Comparison of ENCODE assay signal across 22 cellular contexts in the genomic region with DNA sequence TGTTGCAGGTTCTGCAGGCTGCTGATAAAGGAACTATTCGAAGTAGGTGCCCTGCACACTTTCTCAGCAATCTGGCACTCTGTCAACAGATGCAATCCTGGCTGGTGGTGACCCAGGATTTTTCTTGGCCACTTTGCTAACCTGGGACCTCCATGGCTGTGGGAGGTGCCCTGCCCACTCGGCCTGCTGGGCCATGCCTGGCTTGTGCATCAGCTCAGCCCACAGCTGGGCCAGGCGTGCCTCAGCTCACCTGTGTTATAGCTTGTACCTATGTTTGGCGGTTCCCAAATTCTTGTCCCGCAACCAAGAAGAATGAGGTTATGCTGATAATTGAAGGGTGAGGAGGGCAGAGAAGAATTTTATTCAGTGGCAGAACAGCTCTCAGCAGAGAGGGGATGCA.
A peak's percentile ranks its signal among the peaks of the same experiment; 100 is the strongest.
DNase-seq lines count a peak whose midpoint lies in the region; ATAC-seq and TF ChIP-seq lines count a peak whose summit lies in the region.
"Had no signal": no experiment of that assay in that cellular context is flagged by ENCODE, and none has a peak within 500 bp of the region (broad histone marks: within the 10 kb centered on the region; RNA-seq: fewer than 3 reads in every experiment).

No MANE protein-coding gene starts in this region.

- POLR2A ChIA-PET in HEK293 (lab: Yijun Ruan, JAX), result no interaction called here
- POLR2A ChIA-PET in WTC11 (lab: Charles Lee), result no interaction called here

- no peak overlapping the region for H3K9ac ChIP-seq in iPS-15b (ENCODE audit: low read depth, low read length)
- H3K9ac ChIP-seq: BLaER1 treated with 17β-estradiol and CSF1 and Interleukin-3, amounts not matched to agents 10 nM and 100 nM had no signal

- peaks cover 62% of the 10 kb centered on the region for H3K27me3 Mint-ChIP-seq in WTC11 (ENCODE audit: low read depth)
- H3K27me3 Mint-ChIP-seq: CD4-positive, alpha-beta T cell had no signal

- H3K36me3 ChIP-seq in HEK293 (ENCODE audit: control insufficient read depth in 2 of 2, insufficient read depth in 1 of 2, low read length in 2 of 2) (no peaks in the 10 kb centered on the region), iPS-15b (ENCODE audit: control insufficient read depth, insufficient read depth, low read length) (no peaks in the 10 kb centered on the region)
- H3K36me3 ChIP-seq: BE2C had no signal

- CTCF ChIA-PET in HEK293 (lab: Yijun Ruan, JAX), result interaction anchor here (0.7 kb wide), 1 partner anchor 29 kb away, joined by 3 read pairs; no protein-coding TSS in a partner anchor
- CTCF ChIA-PET in WTC11 (lab: Charles Lee), result no interaction called here

- TF ChIP-seq CTCF in HEK293 (tag by site-specific recombination; IDR thresholded peaks at IDR 0.05) (no peak), WTC11 (IDR thresholded peaks at IDR 0.05) (no peak)

- DNase-seq in DMS53 (lab: John Stamatoyannopoulos, UW), result peak; percentile 28
- no peak for DNase-seq in DMS53 treated with DMSO at 0.1 percent for 48 hours (lab: John Stamatoyannopoulos, UW; ENCODE audit: unreplicated experiment)
- DNase-seq in WTC11 (ENCODE audit: low spot score), result no peak
- no peak for DNase-seq in activated CD4-positive, alpha-beta T cell treated with anti-CD3 and anti-CD28 coated beads, Interleukin-2, amount 50 U/mL, for 1 hour
- DNase-seq: 8988T; ACHN; AML-193; BE2C; CD4-positive, alpha-beta T cell; CD8-positive, alpha-beta memory T cell; DMS153; DMS79 treated with DMSO at 0.1 percent for 48 hours; GOT3; H7; HCEC 1CT had no signal

- H3K9me3 ChIP-seq in HEK293 (ENCODE audit: control insufficient read depth, insufficient read depth, low read depth, low read length) (0 out of 2 replicates have a peak, but pooled peaks cover 3% of the 10 kb centered on the region), iPS-15b (ENCODE audit: control insufficient read depth, insufficient read depth, low read length) (peaks cover 11% of the 10 kb centered on the region)
- H3K9me3 ChIP-seq: A549, BE2C had no signal

- ATAC-seq in WTC11 (no peak), GM21825 (IDR thresholded peaks at IDR 0.05; ENCODE audit: unreplicated experiment) (no peak), HG03439 (IDR thresholded peaks at IDR 0.05; ENCODE audit: unreplicated experiment) (no peak)
- ATAC-seq: A549 had no signal

- H3K27ac Mint-ChIP-seq in WTC11, result no peak overlapping the region
- H3K27ac Mint-ChIP-seq: CD14-positive monocyte; CD4-positive, alpha-beta T cell; CD8-positive, alpha-beta memory T cell had no signal

- peaks cover 22% of the 10 kb centered on the region for H3K9me3 Mint-ChIP-seq in WTC11

- no peak overlapping the region for H3K4me3 ChIP-seq in HEK293 (ENCODE audit: low read depth, low read length)
- H3K4me3 ChIP-seq in iPS-15b (ENCODE audit: low read depth, low read length), result peak overlapping the region; percentile 11
- H3K4me3 ChIP-seq: A549 had no signal

- no peaks in the 10 kb centered on the region for H3K4me1 ChIP-seq in HEK293 (ENCODE audit: control insufficient read depth, insufficient read depth, low read length)
- peaks cover 11% of the 10 kb centered on the region for H3K4me1 ChIP-seq in iPS-15b (ENCODE audit: control insufficient read depth, insufficient read depth, low read length)
- H3K4me1 ChIP-seq: A549, BE2C had no signal

- H3K4me3 Mint-ChIP-seq in WTC11, result no peak overlapping the region
- H3K4me3 Mint-ChIP-seq: CD14-positive monocyte; CD4-positive, alpha-beta T cell; CD8-positive, alpha-beta memory T cell had no signal

- H3K27ac ChIP-seq in HEK293 (ENCODE audit: extremely low read depth, low read depth, low read length), result no peak overlapping the region
- H3K27ac ChIP-seq: A549; BLaER1 treated with 17β-estradiol and CSF1 and Interleukin-3, amounts not matched to agents 10 nM and 100 nM had no signal

- peaks cover 24% of the 10 kb centered on the region for H3K36me3 Mint-ChIP-seq in WTC11
- H3K36me3 Mint-ChIP-seq: CD14-positive monocyte had no signal

- H3K27me3 ChIP-seq in iPS-15b (ENCODE audit: control insufficient read depth, insufficient read depth, low read length), result peaks cover 8% of the 10 kb centered on the region
- H3K27me3 ChIP-seq: BE2C; BLaER1 treated with 17β-estradiol and CSF1 and Interleukin-3, amounts not matched to agents 10 nM and 100 nM had no signal

- peaks cover 51% of the 10 kb centered on the region for H3K4me1 Mint-ChIP-seq in WTC11
- H3K4me1 Mint-ChIP-seq: CD8-positive, alpha-beta memory T cell had no signal

TF ChIP-seq in HEK293, 187 proteins besides CTCF, POLR2A, EP300 and RAD21:
- TF ChIP-seq ZNF404 (tag by site-specific recombination; IDR thresholded peaks at IDR 0.05), result no peak
- TF ChIP-seq MZF1 (tag by site-specific recombination; IDR thresholded peaks at IDR 0.05; ENCODE audit: borderline replicate concordance), result no peak
- TF ChIP-seq ZNF449 (tag by site-specific recombination; IDR thresholded peaks at IDR 0.05), result no peak
- TF ChIP-seq HOXC10 (CRISPR knock-in tag; IDR thresholded peaks at IDR 0.05), result no peak
- TF ChIP-seq TRIM28 (IDR thresholded peaks at IDR 0.05; ENCODE audit: borderline replicate concordance, low read length), result peak; percentile 53; the same call in 1 of the 2 replicates
- TF ChIP-seq SETDB1 (IDR thresholded peaks at IDR 0.05; ENCODE audit: insufficient read length, low read length), result no peak
- TF ChIP-seq PATZ1 (tag by site-specific recombination; IDR thresholded peaks at IDR 0.05), result no peak
- no peak for TF ChIP-seq ZNF266 (tag by site-specific recombination; IDR thresholded peaks at IDR 0.05; ENCODE audit: low read depth)

TF ChIP-seq in WTC11, 78 proteins besides CTCF, POLR2A, EP300 and RAD21:
- TF ChIP-seq, protein P1, sequence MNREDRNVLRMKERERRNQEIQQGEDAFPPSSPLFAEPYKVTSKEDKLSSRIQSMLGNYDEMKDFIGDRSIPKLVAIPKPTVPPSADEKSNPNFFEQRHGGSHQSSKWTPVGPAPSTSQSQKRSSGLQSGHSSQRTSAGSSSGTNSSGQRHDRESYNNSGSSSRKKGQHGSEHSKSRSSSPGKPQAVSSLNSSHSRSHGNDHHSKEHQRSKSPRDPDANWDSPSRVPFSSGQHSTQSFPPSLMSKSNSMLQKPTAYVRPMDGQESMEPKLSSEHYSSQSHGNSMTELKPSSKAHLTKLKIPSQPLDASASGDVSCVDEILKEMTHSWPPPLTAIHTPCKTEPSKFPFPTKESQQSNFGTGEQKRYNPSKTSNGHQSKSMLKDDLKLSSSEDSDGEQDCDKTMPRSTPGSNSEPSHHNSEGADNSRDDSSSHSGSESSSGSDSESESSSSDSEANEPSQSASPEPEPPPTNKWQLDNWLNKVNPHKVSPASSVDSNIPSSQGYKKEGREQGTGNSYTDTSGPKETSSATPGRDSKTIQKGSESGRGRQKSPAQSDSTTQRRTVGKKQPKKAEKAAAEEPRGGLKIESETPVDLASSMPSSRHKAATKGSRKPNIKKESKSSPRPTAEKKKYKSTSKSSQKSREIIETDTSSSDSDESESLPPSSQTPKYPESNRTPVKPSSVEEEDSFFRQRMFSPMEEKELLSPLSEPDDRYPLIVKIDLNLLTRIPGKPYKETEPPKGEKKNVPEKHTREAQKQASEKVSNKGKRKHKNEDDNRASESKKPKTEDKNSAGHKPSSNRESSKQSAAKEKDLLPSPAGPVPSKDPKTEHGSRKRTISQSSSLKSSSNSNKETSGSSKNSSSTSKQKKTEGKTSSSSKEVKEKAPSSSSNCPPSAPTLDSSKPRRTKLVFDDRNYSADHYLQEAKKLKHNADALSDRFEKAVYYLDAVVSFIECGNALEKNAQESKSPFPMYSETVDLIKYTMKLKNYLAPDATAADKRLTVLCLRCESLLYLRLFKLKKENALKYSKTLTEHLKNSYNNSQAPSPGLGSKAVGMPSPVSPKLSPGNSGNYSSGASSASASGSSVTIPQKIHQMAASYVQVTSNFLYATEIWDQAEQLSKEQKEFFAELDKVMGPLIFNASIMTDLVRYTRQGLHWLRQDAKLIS (CRISPR knock-in tag; IDR thresholded peaks at IDR 0.05; ENCODE audit: borderline replicate concordance), result no peak
- TF ChIP-seq FOXP1 (CRISPR knock-in tag; IDR thresholded peaks at IDR 0.05; ENCODE audit: borderline replicate concordance), result no peak
- 0 out of 2 replicates have a peak, but pooled peaks have one; percentile 36 for TF ChIP-seq ESRRA (CRISPR knock-in tag; IDR thresholded peaks at IDR 0.05; ENCODE audit: borderline replicate concordance)
